ENCODE assay signal across 13 cellular contexts in genomic region chr17:69967910-69968411, GRCh38.
DNase-seq lines count a peak whose midpoint lies in the region; ATAC-seq and TF ChIP-seq lines count a peak whose summit lies in the region.
"Had no signal": no experiment of that assay in that cellular context is flagged by ENCODE, and none has a peak within 500 bp of the region (broad histone marks: within the 10 kb centered on the region; RNA-seq: fewer than 3 reads in every experiment).

No MANE protein-coding gene starts in this region.

- no peak overlapping the region for H4K91ac ChIP-seq in mesenchymal stem cell (ENCODE audit: low read length)

- H3K27ac ChIP-seq in mesenchymal stem cell (ENCODE audit: low read length, poor library complexity, severe bottlenecking), result peak overlapping the region; percentile 89
- H3K27ac ChIP-seq: lower lobe of right lung, spleen had no signal

- peaks cover 29% of the 10 kb centered on the region for H3K9me3 ChIP-seq in mesenchymal stem cell (ENCODE audit: control insufficient read depth, low read length)
- H3K9me3 ChIP-seq: lower lobe of right lung had no signal

- no peak overlapping the region for H3K23ac ChIP-seq in mesenchymal stem cell (ENCODE audit: low read length in 2 of 2)

- no peak overlapping the region for H3K14ac ChIP-seq in mesenchymal stem cell (ENCODE audit: low read length in 2 of 2)

- H3K9me3 Mint-ChIP-seq in HFFc6, result peaks cover 12% of the 10 kb centered on the region

- peaks cover 1% of the 10 kb centered on the region for H3K4me1 ChIP-seq in mesenchymal stem cell (ENCODE audit: control insufficient read depth, insufficient read depth, low read depth, low read length)
- H3K4me1 ChIP-seq: lower lobe of right lung, spleen had no signal

- peak; percentile 66 for DNase-seq in AG08396 (ENCODE audit: low spot score)
- peak; percentile 92 for DNase-seq in HFFc6
- DNase-seq in choroid plexus epithelial cell (ENCODE audit: low read depth), result peak; percentile 96
- peak; percentile 60 for DNase-seq in mesenchymal stem cell
- no peak for DNase-seq in stimulated activated CD4-positive, alpha-beta T cell treated with anti-CD3 and anti-CD28 coated beads, Interleukin-12 subunit alpha, Interleukin-12 subunit beta, amount 100 ng/mL, for 4 hours
- DNase-seq in iPS-NIHi7 (ENCODE audit: extremely low spot score), result no peak
- DNase-seq in NCI-H146 treated with DMSO at 0.1 percent for 48 hours (lab: John Stamatoyannopoulos, UW; ENCODE audit: unreplicated experiment), result no peak
- DNase-seq: DMS53, lower lobe of right lung, NCI-H2171 treated with DMSO at 0.1 percent for 48 hours, spleen had no signal

- H3K9ac ChIP-seq in mesenchymal stem cell (ENCODE audit: low read length), result peak overlapping the region; percentile 14

- H2AK5ac ChIP-seq in mesenchymal stem cell (ENCODE audit: low read length, severe bottlenecking), result no peak overlapping the region

- no peak overlapping the region for H2BK15ac ChIP-seq in mesenchymal stem cell (ENCODE audit: low read depth, poor library complexity, severe bottlenecking)

- H3K4me3 ChIP-seq in choroid plexus epithelial cell (ENCODE audit: low read depth, low read length), result no peak overlapping the region
- no peak overlapping the region for H3K4me3 ChIP-seq in mesenchymal stem cell (ENCODE audit: insufficient read depth in 1 of 2, low read depth in 1 of 2, low read length in 2 of 2)
- H3K4me3 ChIP-seq: lower lobe of right lung, spleen had no signal

- no peak for TF ChIP-seq CTCF in HFFc6 (IDR thresholded peaks at IDR 0.05)
- TF ChIP-seq CTCF in choroid plexus epithelial cell (conservative IDR thresholded peaks at IDR 0.05; ENCODE audit: low read depth, low read length), result no peak

- no peak overlapping the region for H3K18ac ChIP-seq in mesenchymal stem cell (ENCODE audit: low read depth in 1 of 2, low read length in 2 of 2)

- H2AFZ ChIP-seq in mesenchymal stem cell (ENCODE audit: low read depth, low read length), result no peak overlapping the region

- H2BK120ac ChIP-seq in mesenchymal stem cell (ENCODE audit: low read depth, low read length), result no peak overlapping the region

- 75% methylated on average over 2 of the region's 3 CpGs for WGBS in mesenchymal stem cell

- H3K4me1 Mint-ChIP-seq in HFFc6 (ENCODE audit: low read depth), result peaks cover 35% of the 10 kb centered on the region

- peaks cover 7% of the 10 kb centered on the region; the same call in 1 of the 2 replicates for H3K36me3 Mint-ChIP-seq in HFFc6 (ENCODE audit: low read depth)

- no peak overlapping the region for H4K8ac ChIP-seq in mesenchymal stem cell (ENCODE audit: low read length)

- H2BK5ac ChIP-seq in mesenchymal stem cell (ENCODE audit: low read depth, low read length, poor library complexity, severe bottlenecking), result peak overlapping the region; percentile 57

- H3K27me3 ChIP-seq in mesenchymal stem cell (ENCODE audit: control insufficient read depth in 1 of 2, insufficient read depth in 1 of 2, low read length in 2 of 2), result no peaks in the 10 kb centered on the region
- H3K27me3 ChIP-seq: spleen had no signal

- H3K27ac Mint-ChIP-seq in HFFc6, result peak overlapping the region; percentile 60

- H3K4me2 ChIP-seq in mesenchymal stem cell (ENCODE audit: low read length, poor library complexity, severe bottlenecking), result no peak overlapping the region

- no peak for ATAC-seq in GM21367 (IDR thresholded peaks at IDR 0.05; ENCODE audit: unreplicated experiment)
- ATAC-seq: lower lobe of right lung had no signal

- H3K4me3 Mint-ChIP-seq in HFFc6, result no peak overlapping the region
- H3K4me3 Mint-ChIP-seq: neural crest cell had no signal

- H2BK12ac ChIP-seq in mesenchymal stem cell (ENCODE audit: low read length in 2 of 2), result no peak overlapping the region

- H3K27me3 Mint-ChIP-seq in HFFc6 (ENCODE audit: insufficient read depth), result no peaks in the 10 kb centered on the region

- H3K36me3 ChIP-seq in mesenchymal stem cell (ENCODE audit: control insufficient read depth in 1 of 2, insufficient read depth in 2 of 2, low read depth in 1 of 2, low read length in 2 of 2), result no peaks in the 10 kb centered on the region
- H3K36me3 ChIP-seq: lower lobe of right lung, spleen had no signal

- H3K79me1 ChIP-seq in mesenchymal stem cell (replicated peaks; ENCODE audit: low read length, poor library complexity, severe bottlenecking), result no peaks in the 10 kb centered on the region

- H3K4ac ChIP-seq in mesenchymal stem cell (ENCODE audit: low read depth in 1 of 2, low read length in 2 of 2), result no peak overlapping the region

Comparison
In these comparisons a context has a peak if more than half of its experiments do, and no peak if none do; other contexts are left out.
1. DNase-seq: peak in AG08396 (single experiment), HFFc6 (single experiment), choroid plexus epithelial cell (single experiment) and mesenchymal stem cell (single experiment); none in stimulated activated CD4-positive, alpha-beta T cell treated with anti-CD3 and anti-CD28 coated beads, Interleukin-12 subunit alpha, Interleukin-12 subunit beta, amount 100 ng/mL, for 4 hours (single experiment), iPS-NIHi7 (single experiment) and NCI-H146 treated with DMSO at 0.1 percent for 48 hours (single experiment).